ENCODE assay signal across 4 cellular contexts in the genomic region with DNA sequence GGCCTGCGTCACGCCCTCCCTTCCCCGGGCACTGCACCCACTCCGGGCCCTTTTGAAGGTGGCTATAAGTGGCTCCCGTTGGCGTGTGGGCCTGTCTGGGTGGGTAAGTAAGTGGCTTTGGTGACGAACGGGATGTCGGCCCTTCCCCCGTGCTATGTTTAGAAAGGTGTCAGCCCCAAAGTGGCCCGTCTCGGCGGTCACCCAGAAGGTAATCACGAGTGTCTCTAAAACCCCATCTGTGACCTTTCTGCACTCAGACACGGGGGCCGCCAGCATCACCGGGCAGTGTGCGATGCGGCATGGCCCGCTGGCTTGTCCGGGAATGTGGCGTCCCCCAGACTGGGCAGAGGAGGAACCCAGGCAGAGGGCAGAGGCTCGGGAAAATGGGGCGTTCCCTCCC.
"Had no signal": no experiment of that assay in that cellular context is flagged by ENCODE, and none has a peak within 500 bp of the region (broad histone marks: within the 10 kb centered on the region; RNA-seq: fewer than 3 reads in every experiment).

No MANE protein-coding gene starts in this region.

- ATAC-seq: GM23338, HepG2 had no signal

- DNase-seq: H9, HCEC 1CT had no signal

- H3K4me3 ChIP-seq: GM23338 had no signal

- H3K4me2 ChIP-seq: GM23338 had no signal

- H2AFZ ChIP-seq: GM23338 had no signal
